Comparison of ENCODE assay signal across 15 cellular contexts in genomic region chr1:156931974-156932710, GRCh38. TPM values are rescaled to one million over a fixed set of nuclear protein-coding genes. Genes with fewer than 3 reads are reported as not detected.
A peak's percentile ranks its signal among the peaks of the same experiment; 100 is the strongest.
DNase-seq lines count a peak whose midpoint lies in the region; ATAC-seq and TF ChIP-seq lines count a peak whose summit lies in the region.
"Had no signal": no experiment of that assay in that cellular context is flagged by ENCODE, and none has a peak within 500 bp of the region (broad histone marks: within the 10 kb centered on the region; RNA-seq: fewer than 3 reads in every experiment).

No MANE protein-coding gene starts in this region.

- peaks cover 7% of the 10 kb centered on the region for H3K27me3 ChIP-seq in H9 (ENCODE audit: insufficient read depth, low read length)
- H3K27me3 ChIP-seq in rectal smooth muscle tissue (ENCODE audit: control insufficient read depth, insufficient read depth, low read length), result peaks cover 16% of the 10 kb centered on the region

- H3K9me3 ChIP-seq in H9 (ENCODE audit: control insufficient read depth, low read depth, low read length), result no peaks in the 10 kb centered on the region
- H3K9me3 ChIP-seq in mucosa of descending colon, result no peaks in the 10 kb centered on the region
- H3K9me3 ChIP-seq: A549 had no signal

- ATAC-seq in mucosa of descending colon (peak; percentile 6), HG03196 (IDR thresholded peaks at IDR 0.05; ENCODE audit: unreplicated experiment) (no peak), HG02885 (IDR thresholded peaks at IDR 0.05; ENCODE audit: poor library complexity, unreplicated experiment) (no peak)
- ATAC-seq in naive thymus-derived CD8-positive, alpha-beta T cell, result no peak
- ATAC-seq: A549, HCT116 had no signal

- no peak overlapping the region for H3K23ac ChIP-seq in H9 (ENCODE audit: insufficient read length, low read depth, low read length)

- H3K27ac ChIP-seq in H9 (ENCODE audit: insufficient read length, low read depth, low read length), result no peak overlapping the region
- H3K27ac ChIP-seq in coronary artery, result no peak overlapping the region
- no peak overlapping the region for H3K27ac ChIP-seq in rectal smooth muscle tissue (ENCODE audit: low read depth, low read length)
- H3K27ac ChIP-seq: A549 had no signal

- H2BK120ac ChIP-seq in H9 (ENCODE audit: low read depth, low read length, poor library complexity, severe bottlenecking), result no peak overlapping the region

- no peak overlapping the region for H3K14ac ChIP-seq in H9 (ENCODE audit: insufficient read depth, low read length)

- H3K4me1 ChIP-seq in H9 (ENCODE audit: insufficient read depth, low read length), result no peaks in the 10 kb centered on the region
- H3K4me1 ChIP-seq in mucosa of descending colon (ENCODE audit: low read depth), result peaks cover 8% of the 10 kb centered on the region
- H3K4me1 ChIP-seq in rectal smooth muscle tissue (ENCODE audit: control insufficient read depth, insufficient read depth, low read length), result peaks cover 4% of the 10 kb centered on the region

- intact Hi-C loops in mucosa of descending colon (cut with DNase I, micrococcal nuclease), result no loop called here

- H3K9ac ChIP-seq in H9 (ENCODE audit: extremely low read depth, insufficient read length, low read length) (no peak overlapping the region), rectal smooth muscle tissue (ENCODE audit: low read length) (no peak overlapping the region)

- H3K27me3 Mint-ChIP-seq in H9 (ENCODE audit: low read depth), result peaks cover 46% of the 10 kb centered on the region
- H3K27me3 Mint-ChIP-seq in naive thymus-derived CD8-positive, alpha-beta T cell, result peaks cover 22 to 60% (median 40%) of the 10 kb centered on the region in 5 donors

- H3K27ac Mint-ChIP-seq in H9, result peak overlapping the region in 2 of 3 experiments; percentile 62 to 79; a peak in 2 of 7 replicates
- peak overlapping the region in 3 of 10 donors; percentile 5 to 67 (median 9) for H3K27ac Mint-ChIP-seq in naive thymus-derived CD8-positive, alpha-beta T cell

- DNase-seq in H9 (no peak), coronary artery (ENCODE audit: low spot score) (no peak), mucosa of descending colon (no peak), OCI-M2 (lab: John Stamatoyannopoulos, UW; ENCODE audit: unreplicated experiment) (no peak)
- DNase-seq in naive thymus-derived CD8-positive, alpha-beta T cell, result no peak
- DNase-seq: DMS53, Karpas-422, MM.1S, NCI-H1105, NCI-H1694 treated with DMSO at 0.1 percent for 48 hours had no signal

- no peak for TF ChIP-seq CTCF in H9 (conservative IDR thresholded peaks at IDR 0.05)
- TF ChIP-seq CTCF in coronary artery (IDR thresholded peaks at IDR 0.05), result no peak
- no peak for TF ChIP-seq CTCF in mucosa of descending colon (IDR thresholded peaks at IDR 0.05)

- no peak overlapping the region for H2AFZ ChIP-seq in H9 (ENCODE audit: low read length)

- H3K56ac ChIP-seq in H9 (ENCODE audit: insufficient read length, low read depth, low read length), result no peak overlapping the region

- peaks cover 4 to 18% (median 16%) of the 10 kb centered on the region in 3 experiments; a peak in 6 of 7 replicates for H3K36me3 Mint-ChIP-seq in H9 (ENCODE audit: insufficient read depth in 1 of 3, low read depth in 3 of 3)
- H3K36me3 Mint-ChIP-seq in naive thymus-derived CD8-positive, alpha-beta T cell, result peaks cover 0 to 7% (median 0%) of the 10 kb centered on the region in 3 donors

- POLR2A ChIA-PET in naive thymus-derived CD8-positive, alpha-beta T cell (lab: Charles Lee), result no interaction called here

- H4K91ac ChIP-seq in H9 (ENCODE audit: insufficient read length, low read depth, low read length), result no peak overlapping the region

- H2BK12ac ChIP-seq in H9 (ENCODE audit: insufficient read length, low read depth, low read length), result no peak overlapping the region

- no peak overlapping the region for H3K4me2 ChIP-seq in H9 (ENCODE audit: insufficient read depth, insufficient read length, low read length)
- H3K4me2 ChIP-seq: A549 had no signal

- H3K4me3 Mint-ChIP-seq in H9, result no peak overlapping the region
- H3K4me3 Mint-ChIP-seq in naive thymus-derived CD8-positive, alpha-beta T cell, result no peak overlapping the region

- H2BK15ac ChIP-seq in H9 (ENCODE audit: low read depth, low read length), result no peak overlapping the region

- H3K9me3 Mint-ChIP-seq in H9, result no peaks in the 10 kb centered on the region; a peak in 1 of 5 replicates
- H3K9me3 Mint-ChIP-seq in naive thymus-derived CD8-positive, alpha-beta T cell, result no peaks in the 10 kb centered on the region

- no peaks in the 10 kb centered on the region for H3K79me2 ChIP-seq in H9 (ENCODE audit: insufficient read depth, low read length)

- peaks cover 6% of the 10 kb centered on the region for H3K23me2 ChIP-seq in H9 (ENCODE audit: insufficient read length, low read depth, low read length, poor library complexity, severe bottlenecking)

- H3K18ac ChIP-seq in H9 (ENCODE audit: insufficient read length, low read depth, low read length), result no peak overlapping the region

- peaks cover 40 to 53% of the 10 kb centered on the region in 2 experiments for H3K4me1 Mint-ChIP-seq in H9
- peaks cover 5 to 25% (median 19%) of the 10 kb centered on the region in 4 donors for H3K4me1 Mint-ChIP-seq in naive thymus-derived CD8-positive, alpha-beta T cell

- H3K4ac ChIP-seq in H9 (ENCODE audit: low read depth, low read length), result no peak overlapping the region

- no peaks in the 10 kb centered on the region for H3K36me3 ChIP-seq in mucosa of descending colon (ENCODE audit: low read depth)
- peaks cover 2% of the 10 kb centered on the region for H3K36me3 ChIP-seq in rectal smooth muscle tissue (ENCODE audit: control insufficient read depth, insufficient read depth, low read length)

- H2AK5ac ChIP-seq in H9 (ENCODE audit: insufficient read length, low read length), result no peak overlapping the region

- H4K20me1 ChIP-seq in H9 (ENCODE audit: control insufficient read depth, insufficient read depth, insufficient read length), result no peaks in the 10 kb centered on the region

- H3K79me1 ChIP-seq in H9 (ENCODE audit: insufficient read depth, low read depth, low read length, poor library complexity, severe bottlenecking), result no peaks in the 10 kb centered on the region

- H2BK20ac ChIP-seq in H9 (ENCODE audit: low read depth, low read length, poor library complexity, severe bottlenecking), result no peak overlapping the region

- H4K5ac ChIP-seq in H9 (ENCODE audit: insufficient read length, low read depth, low read length), result no peak overlapping the region

- H3T11ph ChIP-seq in H9 (ENCODE audit: low read length), result no peak overlapping the region

- WGBS in H9 (ENCODE audit: extremely low coverage, insufficient read length, low lambda C conversion rate), result 100% methylated on average over 1 of the region's 8 CpGs

- H3K4me3 ChIP-seq in coronary artery (peak overlapping the region; percentile 19), mucosa of descending colon (no peak overlapping the region), rectal smooth muscle tissue (ENCODE audit: low read length) (peak overlapping the region; percentile 43)
- H3K4me3 ChIP-seq: A549 had no signal

- no peak overlapping the region for H4K8ac ChIP-seq in H9 (replicated peaks; ENCODE audit: insufficient read length, low read depth, low read length)

- H2BK5ac ChIP-seq in H9 (ENCODE audit: insufficient read length, low read length), result no peak overlapping the region

RNA-seq across cellular contexts. Expression of gene LRRC71, which starts 11.7 kb away (rescaled TPM):
- not detected in 2 replicates for total RNA-seq in H9 (2021)
- not detected for total RNA-seq in mucosa of descending colon
- total RNA-seq in naive thymus-derived CD8-positive, alpha-beta T cell, result not detected
- not detected for polyA plus RNA-seq in naive thymus-derived CD8-positive, alpha-beta T cell

RNA-seq across cellular contexts. Expression of gene PEAR1, which starts 38.6 kb away (rescaled TPM):
- 0.31 and 0.39 TPM in 2 replicates for total RNA-seq in H9 (2021)
- 1 to 10 TPM; 2.3 to 7.2 (median 4.6) TPM for total RNA-seq in mucosa of descending colon
- under 1 TPM in 1 of 2 experiments, not detected in 1; 0.11 TPM for total RNA-seq in naive thymus-derived CD8-positive, alpha-beta T cell
- polyA plus RNA-seq in naive thymus-derived CD8-positive, alpha-beta T cell, result not detected
